ENCODE assay signal across 19 cellular contexts in genomic region chr10:69209787-69210480, GRCh38. TPM values are rescaled to one million over a fixed set of nuclear protein-coding genes. Genes with fewer than 3 reads are reported as not detected.
A peak's percentile ranks its signal among the peaks of the same experiment; 100 is the strongest.
DNase-seq lines count a peak whose midpoint lies in the region; ATAC-seq, FAIRE-seq and TF ChIP-seq lines count a peak whose summit lies in the region.
"Had no signal": no experiment of that assay in that cellular context is flagged by ENCODE, and none has a peak within 500 bp of the region (broad histone marks: within the 10 kb centered on the region; RNA-seq: fewer than 3 reads in every experiment).

No MANE protein-coding gene starts in this region.

- no peak overlapping the region for H3K4me2 ChIP-seq in HepG2 (ENCODE audit: low read depth, low read length)
- H3K4me2 ChIP-seq: BLaER1 had no signal

- H3K4me3 ChIP-seq in HepG2 (replicated peaks in 1 of 3; ENCODE audit: insufficient read depth in 1 of 3, low read depth in 2 of 3, low read length in 3 of 3), result no peak overlapping the region
- no peak overlapping the region for H3K4me3 ChIP-seq in body of pancreas
- H3K4me3 ChIP-seq: BLaER1 had no signal

- peak; percentile 43 for DNase-seq in T-helper 2 cell treated with Interferon-gamma antibody and Interleukin-4, amounts not matched to agents 5 μg/mL and 100 μg/mL, for 36 hours (ENCODE audit: low spot score)
- DNase-seq in T-helper 2 cell, result no peak
- peak; percentile 16 for DNase-seq in CD1c-positive myeloid dendritic cell (ENCODE audit: extremely low spot score)
- DNase-seq in HepG2 (ENCODE audit: low spot score), result no peak
- no peak for DNase-seq in body of pancreas
- no peak for DNase-seq in GM20000 (ENCODE audit: low spot score)
- no peak for DNase-seq in DMS 273 (lab: John Stamatoyannopoulos, UW; ENCODE audit: unreplicated experiment)
- DNase-seq: 8988T, H9, MM.1S, NCI-H1105, NCI-H1930, NCI-H2171 treated with DMSO at 0.1 percent for 48 hours, NCI-H510A, NCI-H82 had no signal

- no peaks in the 10 kb centered on the region for H3K27me3 ChIP-seq in HepG2 (ENCODE audit: control insufficient read depth in 1 of 2, insufficient read depth in 2 of 2, low read length in 2 of 2)
- H3K27me3 ChIP-seq in body of pancreas, result no peaks in the 10 kb centered on the region
- H3K27me3 ChIP-seq: BLaER1 had no signal

- H3K4me1 Mint-ChIP-seq in T-helper 2 cell treated with Interferon-gamma antibody and Interleukin-4, amounts not matched to agents 5 μg/mL and 100 μg/mL, for 36 hours (ENCODE audit: low read depth), result peaks cover 42% of the 10 kb centered on the region
- peaks cover 18% of the 10 kb centered on the region for H3K4me1 Mint-ChIP-seq in activated T-helper 17 cell treated with anti-CD3 and anti-CD28 coated beads, Interleukin-2, amount 50 U/mL, for 72 hours
- H3K4me1 Mint-ChIP-seq: H9 had no signal

- intact Hi-C loops in HepG2 (cut with micrococcal nuclease; ENCODE audit: unreplicated experiment), result no loop called here
- intact Hi-C loops in body of pancreas (cut with DNase I), result no loop called here

- no peak for FAIRE-seq in HepG2 (lab: Jason Lieb, UNC)
- FAIRE-seq: GM18507, RCC 7860 had no signal

- H3K9me3 ChIP-seq in HepG2 (ENCODE audit: low read length), result no peaks in the 10 kb centered on the region
- no peaks in the 10 kb centered on the region for H3K9me3 ChIP-seq in body of pancreas
- H3K9me3 ChIP-seq: BLaER1 had no signal

- WGBS in HepG2 (ENCODE audit: low lambda C conversion rate), result 82% methylated on average over 2 of the region's 3 CpGs
- 68 to 75% methylated on average over 3 of the region's 3 CpGs for WGBS in body of pancreas, 2 donors

- H3K9me3 Mint-ChIP-seq in T-helper 2 cell treated with Interferon-gamma antibody and Interleukin-4, amounts not matched to agents 5 μg/mL and 100 μg/mL, for 36 hours, result no peaks in the 10 kb centered on the region
- peaks cover 3% of the 10 kb centered on the region for H3K9me3 Mint-ChIP-seq in activated T-helper 17 cell treated with anti-CD3 and anti-CD28 coated beads, Interleukin-2, amount 50 U/mL, for 72 hours

- no peaks in the 10 kb centered on the region for H3K27me3 Mint-ChIP-seq in T-helper 2 cell treated with Interferon-gamma antibody and Interleukin-4, amounts not matched to agents 5 μg/mL and 100 μg/mL, for 36 hours (ENCODE audit: low read depth)
- H3K27me3 Mint-ChIP-seq in activated T-helper 17 cell treated with anti-CD3 and anti-CD28 coated beads, Interleukin-2, amount 50 U/mL, for 72 hours, result no peaks in the 10 kb centered on the region

- CTCF ChIA-PET in HepG2 (lab: Yijun Ruan, JAX; ENCODE audit: low intra/inter-chr PET ratio, low total read pairs), result no interaction called here

- BruUV-seq in HepG2 (replicated peaks; lab: Mats Ljungman, UMichigan), result no TSS peak

- H3K4me1 ChIP-seq in HepG2 (ENCODE audit: insufficient read depth, low read length) (peaks cover 27% of the 10 kb centered on the region), body of pancreas (no peaks in the 10 kb centered on the region)
- H3K4me1 ChIP-seq: BLaER1 had no signal

- TF ChIP-seq CTCF in HepG2 (CRISPR knock-in tag; IDR thresholded peaks at IDR 0.05) (no peak), body of pancreas (IDR thresholded peaks at IDR 0.05) (no peak), GM20000 (IDR thresholded peaks at IDR 0.05; ENCODE audit: extremely low read depth, missing control alignments) (no peak)

- no peak for TF ChIP-seq RAD21 in HepG2 (CRISPR knock-in tag; IDR thresholded peaks at IDR 0.05)

- TF ChIP-seq POLR2A in HepG2 (IDR thresholded peaks at IDR 0.05; ENCODE audit: insufficient read depth in 1 of 2, low read depth in 2 of 2, low read length in 2 of 2), result no peak
- TF ChIP-seq POLR2A in body of pancreas (IDR thresholded peaks at IDR 0.05), result no peak

- TF ChIP-seq EP300 in HepG2 (IDR thresholded peaks at IDR 0.05; ENCODE audit: low read depth in 2 of 2, low read length in 2 of 2), result no peak
- no peak for TF ChIP-seq EP300 in HepG2 (CRISPR knock-in tag; IDR thresholded peaks at IDR 0.05; ENCODE audit: borderline replicate concordance)

- H3K36me3 ChIP-seq in HepG2 (replicated peaks in 1 of 2; ENCODE audit: control insufficient read depth in 1 of 2, insufficient read depth in 2 of 2, low read length in 2 of 2) (peaks cover 10 to 31% of the 10 kb centered on the region in 2 experiments), body of pancreas (replicated peaks in 1 of 2; ENCODE audit: insufficient read depth in 1 of 2, low read depth in 2 of 2) (peaks cover 9 to 18% of the 10 kb centered on the region in 2 donors)

- no peak overlapping the region for H3K27ac ChIP-seq in HepG2 (ENCODE audit: extremely low read length, insufficient read depth, low read length)
- H3K27ac ChIP-seq in body of pancreas, result no peak overlapping the region
- H3K27ac ChIP-seq: BLaER1 had no signal

- POLR2A ChIA-PET in HepG2 (lab: Yijun Ruan, JAX), result interaction anchor here (1.2 kb wide), 1 partner anchor 10 kb away, joined by 3 read pairs; the partner anchor contains the start of gene HKDC1

- H3K79me2 ChIP-seq in HepG2 (ENCODE audit: insufficient read depth, low read length), result no peaks in the 10 kb centered on the region

- H3K36me3 Mint-ChIP-seq in T-helper 2 cell treated with Interferon-gamma antibody and Interleukin-4, amounts not matched to agents 5 μg/mL and 100 μg/mL, for 36 hours (ENCODE audit: low read depth), result peaks cover 36% of the 10 kb centered on the region
- peaks cover 43% of the 10 kb centered on the region for H3K36me3 Mint-ChIP-seq in activated T-helper 17 cell treated with anti-CD3 and anti-CD28 coated beads, Interleukin-2, amount 50 U/mL, for 72 hours (ENCODE audit: low read depth)

- H3K27ac Mint-ChIP-seq in T-helper 2 cell treated with Interferon-gamma antibody and Interleukin-4, amounts not matched to agents 5 μg/mL and 100 μg/mL, for 36 hours, result peak overlapping the region; percentile 1
- H3K27ac Mint-ChIP-seq in activated T-helper 17 cell treated with anti-CD3 and anti-CD28 coated beads, Interleukin-2, amount 50 U/mL, for 72 hours, result peak overlapping the region; percentile 9

- in situ Hi-C loops in HepG2 (cut with HindIII; ENCODE audit: extremely low pct_ligation_motif_present, low pct_unique_long_range_greater_than_20kb), result no loop called here

- no peak overlapping the region for H3K9ac ChIP-seq in HepG2 (ENCODE audit: insufficient read depth, low read depth, low read length)
- H3K9ac ChIP-seq: BLaER1 had no signal

- no peak overlapping the region for H2AFZ ChIP-seq in HepG2 (ENCODE audit: low read length)

- no peaks in the 10 kb centered on the region for H4K20me1 ChIP-seq in HepG2 (ENCODE audit: insufficient read depth, low read length)
- H4K20me1 ChIP-seq: BLaER1 had no signal

- ATAC-seq in activated T-helper 17 cell treated with anti-CD3 and anti-CD28 coated beads, Interleukin-2, amount 50 U/mL, for 72 hours (replicated peaks), result no peak
- ATAC-seq in HepG2 (no peak), body of pancreas (no peak)

- H3K4me3 Mint-ChIP-seq in T-helper 2 cell treated with Interferon-gamma antibody and Interleukin-4, amounts not matched to agents 5 μg/mL and 100 μg/mL, for 36 hours, result no peak overlapping the region
- no peak overlapping the region for H3K4me3 Mint-ChIP-seq in activated T-helper 17 cell treated with anti-CD3 and anti-CD28 coated beads, Interleukin-2, amount 50 U/mL, for 72 hours
- H3K4me3 Mint-ChIP-seq: H9 had no signal

RNA-seq across cellular contexts. Expression of gene HKDC1, which starts 10.2 kb away (rescaled TPM):
- total RNA-seq in activated T-helper 17 cell treated with anti-CD3 and anti-CD28 coated beads, Interleukin-2, amount 50 U/mL, for 72 hours, result under 1 TPM; 0.19 to 0.42 TPM
- total RNA-seq in HepG2 (2016; rRNA removed; fragmentation: Illumina TruSeq; extraction: Trizol) (5.1 and 12.4 TPM in 2 replicates), body of pancreas (10 to 100 TPM in 1 of 2 donors, 1 to 10 TPM in 1; 6.7 to 13.5 TPM)
- total RNA-seq in HepG2 (2016; cell fraction: cytosol; rRNA removed; fragmentation: Illumina TruSeq; extraction: Trizol; ENCODE audit: low read depth), result 0.97 and 1.4 TPM in 2 replicates
- total RNA-seq in HepG2 (2016; cell fraction: insoluble cytoplasmic fraction; rRNA removed; fragmentation: Illumina TruSeq; extraction: Trizol), result 4.2 and 12.6 TPM in 2 replicates
- total RNA-seq in HepG2 (2016; cell fraction: membrane; rRNA removed; fragmentation: Illumina TruSeq; extraction: Trizol), result 0.62 and 1.8 TPM in 2 replicates
- 12.0 and 12.7 TPM in 2 replicates for total RNA-seq in HepG2 (2016; cell fraction: nucleus; rRNA removed; fragmentation: Illumina TruSeq; extraction: Trizol)
- polyA plus RNA-seq in HepG2 (2011; rRNA removed), result 8.1 and 10.1 TPM in 2 replicates
- polyA plus RNA-seq in HepG2 (2011; cell fraction: cytosol; rRNA removed), result 6.7 and 7.2 TPM in 2 replicates
- polyA plus RNA-seq in HepG2 (2011; cell fraction: nucleus; rRNA removed), result 18.6 and 25.4 TPM in 2 replicates
- 8.5 and 11.3 TPM in 2 replicates for polyA plus RNA-seq in HepG2 (2012)
- 0.33 and 0.90 TPM in 2 replicates for polyA plus RNA-seq in HepG2 (2016; cell fraction: cytosol; fragmentation: Illumina TruSeq; extraction: Trizol; ENCODE audit: low read depth)
- 3.2 and 3.3 TPM in 2 replicates for polyA plus RNA-seq in HepG2 (2016; cell fraction: insoluble cytoplasmic fraction; fragmentation: Illumina TruSeq; extraction: Trizol; ENCODE audit: low read depth)
- 0.48 and 0.57 TPM in 2 replicates for polyA plus RNA-seq in HepG2 (2016; cell fraction: membrane; fragmentation: Illumina TruSeq; extraction: Trizol; ENCODE audit: low read depth)
- 11.3 and 14.6 TPM in 2 replicates for polyA plus RNA-seq in HepG2 (2016; cell fraction: nucleus; fragmentation: Illumina TruSeq; extraction: Trizol; ENCODE audit: insufficient read depth, low read depth)
- 1.0 and 9.3 TPM in 2 replicates for polyA minus RNA-seq in HepG2 (2011; rRNA and poly(A)+ RNA removed; ENCODE audit: low replicate concordance)
- 6.2 and 7.9 TPM in 2 replicates for polyA minus RNA-seq in HepG2 (2011; cell fraction: cytosol; rRNA and poly(A)+ RNA removed)
- 9.5 and 15.7 TPM in 2 replicates for polyA minus RNA-seq in HepG2 (2011; cell fraction: nucleus; rRNA and poly(A)+ RNA removed)
- total RNA-seq: H9 had no signal

RNA-seq across cellular contexts. Expression of gene SUPV3L1, which starts 29.9 kb away (rescaled TPM):
- total RNA-seq in activated T-helper 17 cell treated with anti-CD3 and anti-CD28 coated beads, Interleukin-2, amount 50 U/mL, for 72 hours, result 10 to 100 TPM; 38.9 to 65.4 TPM
- total RNA-seq in HepG2 (2016; rRNA removed; fragmentation: Illumina TruSeq; extraction: Trizol) (45.7 and 57.0 TPM in 2 replicates), body of pancreas (10 to 100 TPM; 10.9 to 25.1 TPM)
- 16.3 and 16.4 TPM in 2 replicates for total RNA-seq in HepG2 (2016; cell fraction: cytosol; rRNA removed; fragmentation: Illumina TruSeq; extraction: Trizol; ENCODE audit: low read depth)
- total RNA-seq in HepG2 (2016; cell fraction: insoluble cytoplasmic fraction; rRNA removed; fragmentation: Illumina TruSeq; extraction: Trizol), result 48.3 and 53.5 TPM in 2 replicates
- 23.2 and 25.0 TPM in 2 replicates for total RNA-seq in HepG2 (2016; cell fraction: membrane; rRNA removed; fragmentation: Illumina TruSeq; extraction: Trizol)
- 31.1 and 39.6 TPM in 2 replicates for total RNA-seq in HepG2 (2016; cell fraction: nucleus; rRNA removed; fragmentation: Illumina TruSeq; extraction: Trizol)
- polyA plus RNA-seq in HepG2 (2011; rRNA removed), result 21.7 and 28.8 TPM in 2 replicates
- 15.2 and 21.5 TPM in 2 replicates for polyA plus RNA-seq in HepG2 (2011; cell fraction: cytosol; rRNA removed)
- 29.2 and 34.2 TPM in 2 replicates for polyA plus RNA-seq in HepG2 (2011; cell fraction: nucleus; rRNA removed)
- polyA plus RNA-seq in HepG2 (2012), result 19.4 and 21.4 TPM in 2 replicates
- 7.7 and 8.3 TPM in 2 replicates for polyA plus RNA-seq in HepG2 (2016; cell fraction: cytosol; fragmentation: Illumina TruSeq; extraction: Trizol; ENCODE audit: low read depth)
- 49.1 and 52.2 TPM in 2 replicates for polyA plus RNA-seq in HepG2 (2016; cell fraction: insoluble cytoplasmic fraction; fragmentation: Illumina TruSeq; extraction: Trizol; ENCODE audit: low read depth)
- 16.3 and 17.1 TPM in 2 replicates for polyA plus RNA-seq in HepG2 (2016; cell fraction: membrane; fragmentation: Illumina TruSeq; extraction: Trizol; ENCODE audit: low read depth)
- 57.9 and 62.9 TPM in 2 replicates for polyA plus RNA-seq in HepG2 (2016; cell fraction: nucleus; fragmentation: Illumina TruSeq; extraction: Trizol; ENCODE audit: insufficient read depth, low read depth)
- 17.5 and 39.2 TPM in 2 replicates for polyA minus RNA-seq in HepG2 (2011; rRNA and poly(A)+ RNA removed; ENCODE audit: low replicate concordance)
- polyA minus RNA-seq in HepG2 (2011; cell fraction: cytosol; rRNA and poly(A)+ RNA removed), result 30.0 and 39.7 TPM in 2 replicates
- 34.5 and 55.4 TPM in 2 replicates for polyA minus RNA-seq in HepG2 (2011; cell fraction: nucleus; rRNA and poly(A)+ RNA removed)

Comparison
In these comparisons a context has a peak if more than half of its experiments do, and no peak if none do; other contexts are left out.
1. DNase-seq: peak in T-helper 2 cell treated with Interferon-gamma antibody and Interleukin-4, amounts not matched to agents 5 μg/mL and 100 μg/mL, for 36 hours (single experiment) and CD1c-positive myeloid dendritic cell (single experiment); none in T-helper 2 cell (0 of 5), HepG2 (single experiment), body of pancreas (0 of 4), GM20000 (single experiment) and DMS 273 (single experiment).